ENCODE assay signal across 19 cellular contexts in genomic region chr9:2101524-2101923, GRCh38.
"Had no signal": no experiment of that assay in that cellular context is flagged by ENCODE, and none has a peak within 500 bp of the region (broad histone marks: within the 10 kb centered on the region; RNA-seq: fewer than 3 reads in every experiment).

No MANE protein-coding gene starts in this region.

- H3K27ac Mint-ChIP-seq: endodermal cell; stimulated activated naive B cell treated with anti-CD40 and anti-IgM and Interleukin-4, amounts not matched to agents 10 μg/mL and 1 μg/mL and 100 μg/mL, for 72 hours had no signal

- H3K4me3 Mint-ChIP-seq: endodermal cell; naive thymus-derived CD4-positive, alpha-beta T cell; neural crest cell; stimulated activated naive B cell treated with anti-CD40 and anti-IgM and Interleukin-4, amounts not matched to agents 10 μg/mL and 1 μg/mL and 100 μg/mL, for 72 hours; stimulated activated naive CD8-positive, alpha-beta T cell treated with anti-CD3 and anti-CD28 coated beads, Interleukin-15, amount 100 ng/mL, for 72 hours had no signal

- H3K4me1 Mint-ChIP-seq: endodermal cell, neural crest cell had no signal

- H3K27me3 Mint-ChIP-seq: naive thymus-derived CD4-positive, alpha-beta T cell; stimulated activated naive B cell treated with anti-CD40 and anti-IgM and Interleukin-4, amounts not matched to agents 10 μg/mL and 1 μg/mL and 100 μg/mL, for 72 hours; stimulated activated naive CD8-positive, alpha-beta T cell treated with anti-CD3 and anti-CD28 coated beads, Interleukin-15, amount 100 ng/mL, for 72 hours had no signal

- H3K9me3 Mint-ChIP-seq: endodermal cell; naive thymus-derived CD4-positive, alpha-beta T cell; neural crest cell; stimulated activated naive CD8-positive, alpha-beta T cell treated with anti-CD3 and anti-CD28 coated beads, Interleukin-15, amount 100 ng/mL, for 72 hours had no signal

- DNase-seq: effector CD4-positive, alpha-beta T cell; endodermal cell; erythroblast; foreskin keratinocyte; head of caudate nucleus; left colon; mammary epithelial cell; naive thymus-derived CD4-positive, alpha-beta T cell; posterior cingulate gyrus; spleen; stimulated activated CD4-positive, alpha-beta T cell treated with anti-CD3 and anti-CD28 coated beads, Interleukin-15, amount 100 ng/mL, for 24 hours; stimulated activated CD4-positive, alpha-beta T cell treated with anti-CD3 and anti-CD28 coated beads, Interleukin-1b, Interleukin-23, amount 100 ng/mL, for 48 hours; stimulated activated CD4-positive, alpha-beta T cell treated with anti-CD3 and anti-CD28 coated beads, Interleukin-4, amount 100 ng/mL, for 24 hours; stimulated activated naive B cell treated with anti-CD40 and anti-IgM and Interleukin-4, amounts not matched to agents 10 μg/mL and 1 μg/mL and 100 μg/mL, for 72 hours; stimulated activated naive CD8-positive, alpha-beta T cell treated with anti-CD3 and anti-CD28 coated beads, Interleukin-15, amount 100 ng/mL, for 72 hours; testis; transverse colon had no signal

- ATAC-seq: foreskin keratinocyte; left colon; naive thymus-derived CD4-positive, alpha-beta T cell; sciatic nerve; stimulated activated naive B cell treated with anti-CD40 and anti-IgM and Interleukin-4, amounts not matched to agents 10 μg/mL and 1 μg/mL and 100 μg/mL, for 72 hours; stimulated activated naive CD8-positive, alpha-beta T cell treated with anti-CD3 and anti-CD28 coated beads, Interleukin-15, amount 100 ng/mL, for 72 hours had no signal
